8 cellular contexts compared by ENCODE assay signal in genomic region chr11:116772443-116773202, GRCh38. TPM values are rescaled to one million over a fixed set of nuclear protein-coding genes. Genes with fewer than 3 reads are reported as not detected.
DNase-seq lines count a peak whose midpoint lies in the region; ATAC-seq and TF ChIP-seq lines count a peak whose summit lies in the region.

Gene BUD13 (minus strand): TSS chr11:116772987. CDS start chr11:116772964, 23 bp downstream.

- H3K27ac Mint-ChIP-seq in naive thymus-derived CD8-positive, alpha-beta T cell, result peak within 1 kb of the TSS; percentile 93 to 99 (median 97)

- no peaks in the 10 kb centered on the region for H4K20me1 ChIP-seq in fibroblast of lung (ENCODE audit: control insufficient read depth, extremely low read depth, insufficient read depth, low read length)

- POLR2A ChIA-PET in naive thymus-derived CD8-positive, alpha-beta T cell (lab: Charles Lee), result interaction anchor here (0.9 to 6.0 kb wide), 11 partner anchors 9 to 555 kb away, joined by 3 to 66 read pairs (median 5); partner anchors contain the start of genes APOA5, CEP164, SIK3 and ZPR1

- peak within 1 kb of the TSS; percentile 92 for H3K9ac ChIP-seq in fibroblast of lung (ENCODE audit: insufficient read depth, low read length)

- H3K36me3 ChIP-seq in KOPT-K1 (ENCODE audit: insufficient read depth, low read length) (peaks cover 44% of the 10 kb centered on the region), fibroblast of lung (ENCODE audit: control insufficient read depth, insufficient read depth, low read length) (peaks cover 3% of the 10 kb centered on the region)

- H3K4me2 ChIP-seq in fibroblast of lung (ENCODE audit: extremely low read depth, insufficient read depth, low read length), result peak within 1 kb of the TSS; percentile 96

- H3K4me1 ChIP-seq in fibroblast of lung (ENCODE audit: control insufficient read depth, extremely low read depth, insufficient read depth, low read length), result peaks cover 7% of the 10 kb centered on the region

- TF ChIP-seq CTCF in fibroblast of lung (conservative IDR thresholded peaks at IDR 0.05 in 1 of 2, IDR thresholded peaks at IDR 0.05 in 1 of 2; ENCODE audit: low read depth in 1 of 2, low read length in 2 of 2), result no peak

- H2AFZ ChIP-seq in fibroblast of lung (ENCODE audit: low read length), result peak within 1 kb of the TSS; percentile 87

- H3K27ac ChIP-seq in KOPT-K1 (ENCODE audit: low read depth, low read length, poor library complexity, severe bottlenecking), result peak within 1 kb of the TSS; percentile 93
- peak within 1 kb of the TSS; percentile 95 for H3K27ac ChIP-seq in fibroblast of lung (ENCODE audit: insufficient read depth, low read length)

- H3K4me3 Mint-ChIP-seq in naive thymus-derived CD8-positive, alpha-beta T cell, result peak within 1 kb of the TSS; percentile 84 to 99 (median 98)

- H3K27me3 Mint-ChIP-seq in naive thymus-derived CD8-positive, alpha-beta T cell, result no peaks in the 10 kb centered on the region

- H3K9me3 Mint-ChIP-seq in naive thymus-derived CD8-positive, alpha-beta T cell, result no peaks in the 10 kb centered on the region

- peaks cover 0 to 38% (median 0%) of the 10 kb centered on the region in 3 donors for H3K36me3 Mint-ChIP-seq in naive thymus-derived CD8-positive, alpha-beta T cell

- DNase-seq in DMS79 treated with DMSO at 0.1 percent for 48 hours (lab: John Stamatoyannopoulos, UW) (peak; percentile 92), RPMI8226 (peak; percentile 97), fibroblast of lung (ENCODE audit: low read depth in 2 of 2) (peak; percentile 78 to 80)
- peak; percentile 92 to 94 for DNase-seq in activated T-helper 1 cell treated with anti-CD3 and anti-CD28 coated beads, Interleukin-2, amount 50 U/mL, for 16 hours (ENCODE audit: low read depth in 1 of 2, low spot score in 1 of 2)
- DNase-seq in naive thymus-derived CD8-positive, alpha-beta T cell, result peak; percentile 84 to 99 (median 94)
- DNase-seq in stimulated activated naive CD4-positive, alpha-beta T cell treated with Interleukin-2 at 50 U/mL for 16 hours (lab: John Stamatoyannopoulos, UW), result peak; percentile 93

- H3K79me2 ChIP-seq in fibroblast of lung (ENCODE audit: control insufficient read depth, insufficient read depth, low read length), result peaks cover 22% of the 10 kb centered on the region

- peaks cover 17 to 46% (median 42%) of the 10 kb centered on the region in 4 donors for H3K4me1 Mint-ChIP-seq in naive thymus-derived CD8-positive, alpha-beta T cell

- peak; percentile 85 for ATAC-seq in GM21737 (IDR thresholded peaks at IDR 0.05; ENCODE audit: unreplicated experiment)
- ATAC-seq in naive thymus-derived CD8-positive, alpha-beta T cell, result peak; percentile 91 to 92

- no peaks in the 10 kb centered on the region for H3K9me3 ChIP-seq in KOPT-K1 (ENCODE audit: insufficient read depth, low read length, poor library complexity, severe bottlenecking)
- H3K9me3 ChIP-seq in fibroblast of lung (ENCODE audit: control insufficient read depth, insufficient read depth, low read depth, low read length), result no peaks in the 10 kb centered on the region

- no peaks in the 10 kb centered on the region for H3K27me3 ChIP-seq in fibroblast of lung (ENCODE audit: control insufficient read depth, insufficient read depth, low read length)

- peak within 1 kb of the TSS; percentile 93 to 99 (median 96) for H3K4me3 ChIP-seq in fibroblast of lung (replicated peaks in 1 of 4; ENCODE audit: control extremely low read depth in 1 of 4, insufficient read depth in 1 of 4, low read depth in 3 of 4, low read length in 4 of 4)

RNA-seq across cellular contexts. Expression of gene BUD13, which starts in this region (rescaled TPM):
- 12.7 and 14.9 TPM in 2 replicates for total RNA-seq in fibroblast of lung
- polyA plus RNA-seq in fibroblast of lung, result 13.0 and 16.8 TPM in 2 replicates
- polyA plus RNA-seq in fibroblast of lung (2012), result 10.0 and 12.3 TPM in 2 replicates
- 9.7 and 11.1 TPM in 2 replicates for polyA minus RNA-seq in fibroblast of lung (ENCODE audit: low replicate concordance)
- 10 to 100 TPM; 14.2 to 16.2 TPM for total RNA-seq in naive thymus-derived CD8-positive, alpha-beta T cell
- polyA plus RNA-seq in naive thymus-derived CD8-positive, alpha-beta T cell, result 10 to 100 TPM in 1 of 3 donors, 1 to 10 TPM in 2; 5.4 to 16.2 (median 6.6) TPM

Comparison
In these comparisons a context has a peak if more than half of its experiments do, and no peak if none do; other contexts are left out.
1. Peak in every context shown above with its lines: DNase-seq, ATAC-seq, H3K4me3 ChIP-seq and H3K27ac ChIP-seq.